ENCODE assay signal across 1 cellular context in the genomic region with DNA sequence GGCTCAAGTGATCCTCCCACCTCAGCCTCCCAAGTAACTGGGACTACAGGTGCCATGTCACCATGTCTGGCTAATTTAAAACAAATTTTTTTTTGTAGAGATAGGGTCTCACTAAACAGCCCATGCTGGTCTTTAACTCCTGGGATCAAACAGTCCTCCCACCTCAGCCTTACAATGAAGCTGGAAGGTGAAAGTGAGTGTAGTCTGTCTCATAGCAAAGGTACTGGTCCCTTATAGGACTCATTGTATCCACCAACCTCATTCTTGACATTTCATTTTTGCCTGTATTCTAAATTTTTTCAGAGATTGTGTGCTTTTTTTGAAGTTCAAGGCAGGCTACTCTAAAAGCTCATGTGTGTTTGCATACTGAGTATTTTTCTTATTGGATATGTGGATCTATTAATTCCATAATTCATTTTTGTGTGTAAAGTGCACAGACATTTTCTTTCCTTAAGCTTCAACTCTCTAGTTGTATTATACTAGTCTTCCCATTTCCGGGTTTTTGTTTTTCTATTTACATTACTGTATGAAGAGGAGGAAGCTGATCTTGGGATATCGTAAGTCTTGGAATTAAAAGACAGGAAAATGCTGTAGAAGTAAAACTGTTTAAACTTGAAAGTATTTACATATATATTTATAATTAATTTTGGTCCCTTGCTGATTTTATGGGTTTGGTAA.
TF ChIP-seq lines count a peak whose summit lies in the region.

No MANE protein-coding gene starts in this region.

TF ChIP-seq in WTC11, 78 proteins besides CTCF, POLR2A, EP300 and RAD21 (continued from another document):
- TF ChIP-seq, protein P1, sequence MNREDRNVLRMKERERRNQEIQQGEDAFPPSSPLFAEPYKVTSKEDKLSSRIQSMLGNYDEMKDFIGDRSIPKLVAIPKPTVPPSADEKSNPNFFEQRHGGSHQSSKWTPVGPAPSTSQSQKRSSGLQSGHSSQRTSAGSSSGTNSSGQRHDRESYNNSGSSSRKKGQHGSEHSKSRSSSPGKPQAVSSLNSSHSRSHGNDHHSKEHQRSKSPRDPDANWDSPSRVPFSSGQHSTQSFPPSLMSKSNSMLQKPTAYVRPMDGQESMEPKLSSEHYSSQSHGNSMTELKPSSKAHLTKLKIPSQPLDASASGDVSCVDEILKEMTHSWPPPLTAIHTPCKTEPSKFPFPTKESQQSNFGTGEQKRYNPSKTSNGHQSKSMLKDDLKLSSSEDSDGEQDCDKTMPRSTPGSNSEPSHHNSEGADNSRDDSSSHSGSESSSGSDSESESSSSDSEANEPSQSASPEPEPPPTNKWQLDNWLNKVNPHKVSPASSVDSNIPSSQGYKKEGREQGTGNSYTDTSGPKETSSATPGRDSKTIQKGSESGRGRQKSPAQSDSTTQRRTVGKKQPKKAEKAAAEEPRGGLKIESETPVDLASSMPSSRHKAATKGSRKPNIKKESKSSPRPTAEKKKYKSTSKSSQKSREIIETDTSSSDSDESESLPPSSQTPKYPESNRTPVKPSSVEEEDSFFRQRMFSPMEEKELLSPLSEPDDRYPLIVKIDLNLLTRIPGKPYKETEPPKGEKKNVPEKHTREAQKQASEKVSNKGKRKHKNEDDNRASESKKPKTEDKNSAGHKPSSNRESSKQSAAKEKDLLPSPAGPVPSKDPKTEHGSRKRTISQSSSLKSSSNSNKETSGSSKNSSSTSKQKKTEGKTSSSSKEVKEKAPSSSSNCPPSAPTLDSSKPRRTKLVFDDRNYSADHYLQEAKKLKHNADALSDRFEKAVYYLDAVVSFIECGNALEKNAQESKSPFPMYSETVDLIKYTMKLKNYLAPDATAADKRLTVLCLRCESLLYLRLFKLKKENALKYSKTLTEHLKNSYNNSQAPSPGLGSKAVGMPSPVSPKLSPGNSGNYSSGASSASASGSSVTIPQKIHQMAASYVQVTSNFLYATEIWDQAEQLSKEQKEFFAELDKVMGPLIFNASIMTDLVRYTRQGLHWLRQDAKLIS (CRISPR knock-in tag; IDR thresholded peaks at IDR 0.05; ENCODE audit: borderline replicate concordance): no peak
- TF ChIP-seq, protein P2, sequence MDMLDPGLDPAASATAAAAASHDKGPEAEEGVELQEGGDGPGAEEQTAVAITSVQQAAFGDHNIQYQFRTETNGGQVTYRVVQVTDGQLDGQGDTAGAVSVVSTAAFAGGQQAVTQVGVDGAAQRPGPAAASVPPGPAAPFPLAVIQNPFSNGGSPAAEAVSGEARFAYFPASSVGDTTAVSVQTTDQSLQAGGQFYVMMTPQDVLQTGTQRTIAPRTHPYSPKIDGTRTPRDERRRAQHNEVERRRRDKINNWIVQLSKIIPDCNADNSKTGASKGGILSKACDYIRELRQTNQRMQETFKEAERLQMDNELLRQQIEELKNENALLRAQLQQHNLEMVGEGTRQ (CRISPR knock-in tag; IDR thresholded peaks at IDR 0.05): no peak
